1 cellular context compared by ENCODE assay signal in the genomic region with DNA sequence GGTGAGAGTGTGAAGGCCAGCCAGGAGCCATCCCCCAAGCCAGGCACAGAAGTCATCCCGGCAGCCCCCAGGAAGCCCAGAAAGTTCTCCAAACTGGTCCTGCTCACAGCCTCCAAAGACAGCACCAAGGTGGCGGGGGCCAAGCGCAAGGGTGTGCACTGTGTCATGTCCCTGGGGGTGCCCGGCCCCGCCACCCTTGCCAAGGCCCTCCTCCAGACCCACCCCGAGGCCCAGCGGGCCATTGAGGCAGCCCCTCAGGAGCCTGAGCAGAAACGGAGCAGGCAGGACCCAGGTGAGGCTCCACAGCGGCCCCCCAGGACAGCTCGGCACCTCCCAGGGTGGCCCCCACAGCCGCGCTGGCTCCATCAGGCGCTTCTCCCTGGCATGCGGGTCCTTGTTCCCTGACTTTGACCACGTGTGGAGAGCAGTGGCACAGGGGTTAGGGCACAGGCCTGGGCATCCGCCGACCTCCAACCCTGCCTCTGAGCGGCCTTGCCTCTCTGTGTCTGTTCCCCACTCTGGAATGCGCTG.
TF ChIP-seq lines count a peak whose summit lies in the region.

No MANE protein-coding gene starts in this region.

TF ChIP-seq in IMR-90, 13 proteins besides CTCF, POLR2A, EP300 and RAD21:
- TF ChIP-seq CEBPB (IDR thresholded peaks at IDR 0.05; ENCODE audit: low read depth, low read length) (no peak), CHD1 (IDR thresholded peaks at IDR 0.05; ENCODE audit: low read depth, low read length) (no peak), MAZ (IDR thresholded peaks at IDR 0.05; ENCODE audit: borderline replicate concordance, low read depth, low read length) (no peak), SMC3 (IDR thresholded peaks at IDR 0.05; ENCODE audit: low read depth, low read length) (no peak), FOS (IDR thresholded peaks at IDR 0.05; ENCODE audit: low read depth, low read length) (no peak), NFE2L2 (IDR thresholded peaks at IDR 0.05; ENCODE audit: low read depth, low read length) (no peak), RCOR1 (IDR thresholded peaks at IDR 0.05; ENCODE audit: insufficient replicate concordance, low read length) (no peak), MXI1 (IDR thresholded peaks at IDR 0.05; ENCODE audit: borderline replicate concordance, low read depth, low read length) (no peak), BHLHE40 (IDR thresholded peaks at IDR 0.05; ENCODE audit: low read depth, low read length) (no peak), MAFK (IDR thresholded peaks at IDR 0.05; ENCODE audit: low read depth, low read length) (no peak), RFX5 (IDR thresholded peaks at IDR 0.05; ENCODE audit: low read depth, low read length) (no peak)
- TF ChIP-seq, protein P1, sequence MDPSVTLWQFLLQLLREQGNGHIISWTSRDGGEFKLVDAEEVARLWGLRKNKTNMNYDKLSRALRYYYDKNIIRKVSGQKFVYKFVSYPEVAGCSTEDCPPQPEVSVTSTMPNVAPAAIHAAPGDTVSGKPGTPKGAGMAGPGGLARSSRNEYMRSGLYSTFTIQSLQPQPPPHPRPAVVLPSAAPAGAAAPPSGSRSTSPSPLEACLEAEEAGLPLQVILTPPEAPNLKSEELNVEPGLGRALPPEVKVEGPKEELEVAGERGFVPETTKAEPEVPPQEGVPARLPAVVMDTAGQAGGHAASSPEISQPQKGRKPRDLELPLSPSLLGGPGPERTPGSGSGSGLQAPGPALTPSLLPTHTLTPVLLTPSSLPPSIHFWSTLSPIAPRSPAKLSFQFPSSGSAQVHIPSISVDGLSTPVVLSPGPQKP (IDR thresholded peaks at IDR 0.05; ENCODE audit: borderline replicate concordance, low read depth, low read length) = no peak
- TF ChIP-seq, protein P2, sequence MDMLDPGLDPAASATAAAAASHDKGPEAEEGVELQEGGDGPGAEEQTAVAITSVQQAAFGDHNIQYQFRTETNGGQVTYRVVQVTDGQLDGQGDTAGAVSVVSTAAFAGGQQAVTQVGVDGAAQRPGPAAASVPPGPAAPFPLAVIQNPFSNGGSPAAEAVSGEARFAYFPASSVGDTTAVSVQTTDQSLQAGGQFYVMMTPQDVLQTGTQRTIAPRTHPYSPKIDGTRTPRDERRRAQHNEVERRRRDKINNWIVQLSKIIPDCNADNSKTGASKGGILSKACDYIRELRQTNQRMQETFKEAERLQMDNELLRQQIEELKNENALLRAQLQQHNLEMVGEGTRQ (IDR thresholded peaks at IDR 0.05; ENCODE audit: low read depth, low read length) = no peak
